In the genomic region with DNA sequence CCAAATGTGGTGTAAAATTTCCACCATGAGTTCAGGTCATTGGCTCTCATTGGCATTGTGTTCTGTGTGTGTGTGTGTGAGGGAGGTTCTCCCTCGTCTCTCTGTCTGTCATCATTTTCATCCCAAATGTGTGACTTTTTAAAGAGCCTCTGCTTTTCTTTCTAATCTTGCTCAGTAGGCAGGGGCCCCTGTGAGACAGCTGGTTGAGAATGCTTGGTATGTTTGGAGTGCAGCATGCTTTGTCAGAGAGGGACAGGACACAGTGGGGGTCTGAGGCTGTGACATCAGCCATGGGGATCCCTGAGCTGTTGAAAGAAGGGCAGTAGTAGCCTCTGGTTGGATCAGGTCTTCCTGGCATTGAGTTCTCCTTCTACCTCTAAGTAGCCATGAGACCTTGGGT, we compare ENCODE assay signal across 1 cellular context.
A peak's percentile ranks its signal among the peaks of the same experiment; 100 is the strongest.
TF ChIP-seq lines count a peak whose summit lies in the region.

No MANE protein-coding gene starts in this region.

TF ChIP-seq in H1, 55 proteins besides CTCF, POLR2A, EP300 and RAD21:
- TF ChIP-seq JUN (IDR thresholded peaks at IDR 0.05; ENCODE audit: low read depth, low read length) (0 out of 2 replicates have a peak, but pooled peaks have one; percentile 54), SP2 (IDR thresholded peaks at IDR 0.05; ENCODE audit: low read length) (no peak), RNF2 (IDR thresholded peaks at IDR 0.05; ENCODE audit: borderline replicate concordance, low read depth, low read length, missing control alignments, poor library complexity, severe bottlenecking) (no peak), BCL11A (IDR thresholded peaks at IDR 0.05; ENCODE audit: low read depth in 2 of 2, low read length in 2 of 2) (peak in 1 of 2 experiments; percentile 30), KDM5A (IDR thresholded peaks at IDR 0.05; ENCODE audit: low read length) (no peak), RXRA (IDR thresholded peaks at IDR 0.05; ENCODE audit: insufficient read depth, low read depth, low read length) (no peak), JUND (IDR thresholded peaks at IDR 0.05; ENCODE audit: low read length) (peak; percentile 67; the same call in 1 of the 2 replicates), ATF2 (IDR thresholded peaks at IDR 0.05; ENCODE audit: low read length) (peak; percentile 88; the same call in 1 of the 2 replicates), SIN3A (conservative IDR thresholded peaks at IDR 0.05 in 1 of 2, IDR thresholded peaks at IDR 0.05 in 1 of 2; ENCODE audit: low read depth in 1 of 2, low read length in 2 of 2) (peak; percentile 79 to 81; a peak in 2 of 4 replicates), CHD1 (IDR thresholded peaks at IDR 0.05; ENCODE audit: low read depth, low read length) (no peak), PHF8 (conservative IDR thresholded peaks at IDR 0.05; ENCODE audit: low read depth, low read length) (no peak), SP1 (IDR thresholded peaks at IDR 0.05; ENCODE audit: low read depth, low read length) (peak; percentile 67; the same call in 1 of the 2 replicates), MAX (IDR thresholded peaks at IDR 0.05) (peak; percentile 52; the same call in 1 of the 2 replicates), CBX8 (IDR thresholded peaks at IDR 0.05; ENCODE audit: borderline replicate concordance, low read depth, low read length) (no peak), NRF1 (IDR thresholded peaks at IDR 0.05; ENCODE audit: low read depth, low read length) (no peak), CREB1 (IDR thresholded peaks at IDR 0.05) (peak; percentile 65; the same call in 1 of the 2 replicates), TEAD4 (IDR thresholded peaks at IDR 0.05; ENCODE audit: low read depth, low read length) (peak; percentile 98), EZH2 (IDR thresholded peaks at IDR 0.05; ENCODE audit: low read depth, low read length, severe bottlenecking) (no peak), HDAC2 (IDR thresholded peaks at IDR 0.05; ENCODE audit: borderline replicate concordance in 1 of 2, low read depth in 2 of 2, low read length in 2 of 2) (0 out of 4 replicates have a peak, but pooled peaks of 1 of the 2 experiments have one; percentile 33), SIRT6 (IDR thresholded peaks at IDR 0.05; ENCODE audit: low read length) (no peak), TCF12 (IDR thresholded peaks at IDR 0.05; ENCODE audit: low read depth, low read length) (0 out of 2 replicates have a peak, but pooled peaks have one; percentile 52), POU5F1 (IDR thresholded peaks at IDR 0.05; ENCODE audit: low read depth, low read length) (no peak), SRF (IDR thresholded peaks at IDR 0.05; ENCODE audit: low read depth, low read length) (no peak), ASH2L (IDR thresholded peaks at IDR 0.05; ENCODE audit: low read length) (peak; percentile 81), CTBP2 (IDR thresholded peaks at IDR 0.05; ENCODE audit: borderline replicate concordance, insufficient read depth, insufficient read length, low read length) (peak; percentile 81)
TF ChIP-seq in H1: peak in this region for 13.
